In genomic region chr7:55052726-55053431, GRCh38 we compare ENCODE assay signal across 17 cellular contexts. TPM values are rescaled to one million over a fixed set of nuclear protein-coding genes. Genes with fewer than 3 reads are reported as not detected.
DNase-seq lines count a peak whose midpoint lies in the region; ATAC-seq, FAIRE-seq and TF ChIP-seq lines count a peak whose summit lies in the region.
"Had no signal": no experiment of that assay in that cellular context is flagged by ENCODE, and none has a peak within 500 bp of the region (broad histone marks: within the 10 kb centered on the region; RNA-seq: fewer than 3 reads in every experiment).

No MANE protein-coding gene starts in this region.

- H3K27me3 Mint-ChIP-seq in HFFc6 (ENCODE audit: insufficient read depth): peaks cover 4% of the 10 kb centered on the region; the same call in 1 of the 2 replicates

- H3K4me3 ChIP-seq in hepatocyte (no peak overlapping the region), stomach smooth muscle (ENCODE audit: low read length in 2 of 2) (no peak overlapping the region), pancreas (no peak overlapping the region)
- H3K4me3 ChIP-seq: BLaER1 treated with 17β-estradiol and CSF1 and Interleukin-3, amounts not matched to agents 10 nM and 100 nM; uterus had no signal

- intact Hi-C loops in pancreas (cut with DNase I): no loop called here

- peak overlapping the region; percentile 100 for H3K27ac Mint-ChIP-seq in HFFc6
- H3K27ac Mint-ChIP-seq: activated naive CD8-positive, alpha-beta T cell treated with anti-CD3 and anti-CD28 coated beads, Interleukin-2, amount 10 ng/mL, durations not matched to agents 7 days and 5 days; T-helper 1 cell treated with Interleukin-12 subunit alpha and Interleukin-12 subunit beta and Interleukin-4 antibody, amounts not matched to agents 30 μg/mL and 1 μg/mL, for 36 hours had no signal

- H3K4me1 ChIP-seq in hepatocyte (ENCODE audit: insufficient read depth): peaks cover 13% of the 10 kb centered on the region
- H3K4me1 ChIP-seq in stomach smooth muscle (ENCODE audit: control insufficient read depth, insufficient read depth, low read length): peaks cover 59% of the 10 kb centered on the region
- H3K4me1 ChIP-seq in pancreas: peaks cover 0 to 11% (median 11%) of the 10 kb centered on the region in 3 donors

- H4K20me1 ChIP-seq in hepatocyte (ENCODE audit: insufficient read depth, poor library complexity, severe bottlenecking): no peaks in the 10 kb centered on the region
- H4K20me1 ChIP-seq: BLaER1 treated with 17β-estradiol and CSF1 and Interleukin-3, amounts not matched to agents 10 nM and 100 nM had no signal

- no peak overlapping the region for H3K9ac ChIP-seq in stomach smooth muscle (ENCODE audit: low read length in 2 of 2)
- H3K9ac ChIP-seq: BLaER1 treated with 17β-estradiol and CSF1 and Interleukin-3, amounts not matched to agents 10 nM and 100 nM had no signal

- H3K4me2 ChIP-seq in hepatocyte: no peak overlapping the region
- H3K4me2 ChIP-seq: BLaER1 treated with 17β-estradiol and CSF1 and Interleukin-3, amounts not matched to agents 10 nM and 100 nM had no signal

- H2AFZ ChIP-seq in hepatocyte: no peak overlapping the region

- H3K4me1 Mint-ChIP-seq in HFFc6 (ENCODE audit: low read depth): peaks cover 100% of the 10 kb centered on the region
- H3K4me1 Mint-ChIP-seq: activated naive CD8-positive, alpha-beta T cell treated with anti-CD3 and anti-CD28 coated beads, Interleukin-2, amount 10 ng/mL, durations not matched to agents 7 days and 5 days had no signal

- WGBS in hepatocyte (ENCODE audit: low lambda C conversion rate, missing lambda C conversion rate): 86% methylated on average over 13 of the region's 13 CpGs
- WGBS in pancreas, 2 donors: 80 to 84% methylated on average over 13 of the region's 13 CpGs

- no peak for ATAC-seq in pancreas
- ATAC-seq: activated CD4-positive, CD25-positive, alpha-beta regulatory T cell treated with anti-CD3 and anti-CD28 coated beads, Interleukin-2, amount 50 U/mL, for 24 hours had no signal

- peak overlapping the region; percentile 86 for H3K4me3 Mint-ChIP-seq in HFFc6
- H3K4me3 Mint-ChIP-seq: activated naive CD8-positive, alpha-beta T cell treated with anti-CD3 and anti-CD28 coated beads, Interleukin-2, amount 10 ng/mL, durations not matched to agents 7 days and 5 days; T-helper 1 cell treated with Interleukin-12 subunit alpha and Interleukin-12 subunit beta and Interleukin-4 antibody, amounts not matched to agents 30 μg/mL and 1 μg/mL, for 36 hours had no signal

- H3K9me3 Mint-ChIP-seq in HFFc6: no peaks in the 10 kb centered on the region
- H3K9me3 Mint-ChIP-seq: T-helper 1 cell treated with Interleukin-12 subunit alpha and Interleukin-12 subunit beta and Interleukin-4 antibody, amounts not matched to agents 30 μg/mL and 1 μg/mL, for 36 hours had no signal

- H3K9me3 ChIP-seq in hepatocyte (ENCODE audit: low read depth): no peaks in the 10 kb centered on the region
- no peaks in the 10 kb centered on the region for H3K9me3 ChIP-seq in stomach smooth muscle (ENCODE audit: control insufficient read depth in 2 of 2, low read length in 2 of 2)
- no peaks in the 10 kb centered on the region for H3K9me3 ChIP-seq in pancreas
- H3K9me3 ChIP-seq: BLaER1 treated with 17β-estradiol and CSF1 and Interleukin-3, amounts not matched to agents 10 nM and 100 nM; uterus had no signal

- H3K27ac ChIP-seq in hepatocyte (peak overlapping the region; percentile 77), stomach smooth muscle (ENCODE audit: low read length) (peak overlapping the region; percentile 77), pancreas (no peak overlapping the region)
- H3K27ac ChIP-seq: BLaER1 treated with 17β-estradiol and CSF1 and Interleukin-3, amounts not matched to agents 10 nM and 100 nM had no signal

- peaks cover 28% of the 10 kb centered on the region for H3K36me3 Mint-ChIP-seq in HFFc6 (ENCODE audit: low read depth)
- H3K36me3 Mint-ChIP-seq: activated naive CD8-positive, alpha-beta T cell treated with anti-CD3 and anti-CD28 coated beads, Interleukin-2, amount 10 ng/mL, durations not matched to agents 7 days and 5 days had no signal

- FAIRE-seq in pancreas (lab: Jason Lieb, UNC): no peak

- TF ChIP-seq CTCF in HFFc6 (IDR thresholded peaks at IDR 0.05): no peak
- TF ChIP-seq CTCF in hepatocyte (IDR thresholded peaks at IDR 0.05; ENCODE audit: poor library complexity): no peak
- no peak for TF ChIP-seq CTCF in pancreas (IDR thresholded peaks at IDR 0.05)

- DNase-seq in HFFc6 (peak; percentile 58), brain pericyte (ENCODE audit: low read depth, low spot score) (peak; percentile 75), hepatocyte (ENCODE audit: low spot score) (no peak), occipital lobe (lab: John Stamatoyannopoulos, UW) (no peak), NCI-H69 (lab: John Stamatoyannopoulos, UW) (no peak), activated T-cell treated with anti-CD3 and anti-CD28 coated beads for 4 hours (no peak), pancreas (no peak)
- DNase-seq: activated CD8-positive, alpha-beta memory T cell treated with anti-CD3 and anti-CD28 coated beads, Interleukin-2, amount 50 U/mL, for 48 hours; activated naive CD8-positive, alpha-beta T cell treated with anti-CD3 and anti-CD28 coated beads, Interleukin-2, amount 10 ng/mL, durations not matched to agents 7 days and 5 days; cortex of kidney; GOT3; NCI-H1105; uterus had no signal

- no peaks in the 10 kb centered on the region for H3K36me3 ChIP-seq in hepatocyte (replicated peaks; ENCODE audit: insufficient read depth, low read depth)
- H3K36me3 ChIP-seq in stomach smooth muscle (ENCODE audit: control insufficient read depth in 2 of 2, insufficient read depth in 2 of 2, low read length in 2 of 2): no peaks in the 10 kb centered on the region
- no peaks in the 10 kb centered on the region for H3K36me3 ChIP-seq in pancreas
- H3K36me3 ChIP-seq: BLaER1 treated with 17β-estradiol and CSF1 and Interleukin-3, amounts not matched to agents 10 nM and 100 nM; uterus had no signal

- peaks cover 89% of the 10 kb centered on the region for H3K79me2 ChIP-seq in hepatocyte

- H3K27me3 ChIP-seq in hepatocyte (no peaks in the 10 kb centered on the region), stomach smooth muscle (ENCODE audit: control insufficient read depth in 1 of 2, insufficient read depth in 2 of 2, low read length in 2 of 2) (no peaks in the 10 kb centered on the region), pancreas (no peaks in the 10 kb centered on the region)
- H3K27me3 ChIP-seq: uterus had no signal

- no peaks in the 10 kb centered on the region for H3K9me2 ChIP-seq in hepatocyte (replicated peaks; ENCODE audit: insufficient read depth)

RNA-seq across cellular contexts. Expression of gene EGFR, which starts 34.1 kb away (rescaled TPM):
- total RNA-seq in HFFc6 (2021; fragmentation: NEBNext Ultra II Directional; extraction: Animal tissue kit (Norgen Biotek cat#: 25700)): 10 to 100 TPM; 69.9 to 87.2 (median 77.0) TPM
- total RNA-seq in hepatocyte (40.6 and 51.0 TPM in 2 replicates), occipital lobe (9.4 TPM), pancreas (10 to 100 TPM; 25.6 to 38.8 (median 34.8) TPM)
- polyA plus RNA-seq in hepatocyte (21.6 and 28.3 TPM in 2 replicates), pancreas (1 to 10 TPM; 5.5 to 6.5 TPM)
- total RNA-seq: activated naive CD8-positive, alpha-beta T cell treated with anti-CD3 and anti-CD28 coated beads, Interleukin-2, amount 10 ng/mL, durations not matched to agents 7 days and 5 days had no signal

Comparison
In these comparisons a context has a peak if more than half of its experiments do, and no peak if none do; other contexts are left out.
1. DNase-seq: peak in HFFc6 (single experiment) and brain pericyte (single experiment); none in hepatocyte (single experiment), occipital lobe (single experiment), NCI-H69 (single experiment), activated T-cell treated with anti-CD3 and anti-CD28 coated beads for 4 hours (single experiment) and pancreas (0 of 6).
2. H3K27ac ChIP-seq: peak in hepatocyte (single experiment) and stomach smooth muscle (single experiment); none in pancreas (0 of 4).